16 cellular contexts compared by ENCODE assay signal in genomic region chr11:2766166-2766565, GRCh38.
"Had no signal": no experiment of that assay in that cellular context is flagged by ENCODE, and none has a peak within 500 bp of the region (broad histone marks: within the 10 kb centered on the region; RNA-seq: fewer than 3 reads in every experiment).

No MANE protein-coding gene starts in this region.

- H3K36me3 ChIP-seq: neural progenitor cell, upper lobe of right lung had no signal

- H3K4me1 ChIP-seq: foreskin keratinocyte, neural progenitor cell, upper lobe of right lung had no signal

- H3K27me3 ChIP-seq: upper lobe of right lung had no signal

- H3K27me3 Mint-ChIP-seq: activated B cell treated with CpG ODN at 0.5 μM for 24 hours; activated naive CD8-positive, alpha-beta T cell treated with anti-CD3 and anti-CD28 coated beads for 36 hours; activated T-helper 17 cell treated with anti-CD3 and anti-CD28 coated beads, Interleukin-2, amount 50 U/mL, for 72 hours; naive thymus-derived CD8-positive, alpha-beta T cell; T-helper 17 cell had no signal

- H2AFZ ChIP-seq: neural progenitor cell had no signal

- H3K27ac Mint-ChIP-seq: activated B cell treated with CpG ODN at 0.5 μM for 24 hours; activated naive CD8-positive, alpha-beta T cell treated with anti-CD3 and anti-CD28 coated beads for 36 hours; activated T-helper 17 cell treated with anti-CD3 and anti-CD28 coated beads, Interleukin-2, amount 50 U/mL, for 72 hours; naive thymus-derived CD8-positive, alpha-beta T cell; neural progenitor cell; T-helper 17 cell had no signal

- DNase-seq: activated B cell treated with CpG ODN at 0.5 μM for 24 hours; activated CD4-positive, alpha-beta T cell treated with anti-CD3 and anti-CD28 coated beads for 4 hours; activated naive CD4-positive, alpha-beta T cell treated with Interleukin-2 at 50 U/mL for 16 hours; activated naive CD8-positive, alpha-beta T cell treated with anti-CD3 and anti-CD28 coated beads for 36 hours; cortex of kidney; erythroblast; foreskin keratinocyte; stimulated activated CD4-positive, alpha-beta T cell treated with anti-CD3 and anti-CD28 coated beads, Interleukin-4, amount 100 ng/mL, for 1 hour; stimulated activated naive CD4-positive, alpha-beta T cell; SW 1271; upper lobe of right lung had no signal

- H3K9me3 ChIP-seq: upper lobe of right lung had no signal

- H3K4me1 Mint-ChIP-seq: activated B cell treated with CpG ODN at 0.5 μM for 24 hours; activated naive CD8-positive, alpha-beta T cell treated with anti-CD3 and anti-CD28 coated beads for 36 hours; activated T-helper 17 cell treated with anti-CD3 and anti-CD28 coated beads, Interleukin-2, amount 50 U/mL, for 72 hours; neural progenitor cell had no signal

- H3K4me3 Mint-ChIP-seq: activated B cell treated with CpG ODN at 0.5 μM for 24 hours; activated naive CD8-positive, alpha-beta T cell treated with anti-CD3 and anti-CD28 coated beads for 36 hours; activated T-helper 17 cell treated with anti-CD3 and anti-CD28 coated beads, Interleukin-2, amount 50 U/mL, for 72 hours; naive thymus-derived CD8-positive, alpha-beta T cell; neural progenitor cell; T-helper 17 cell had no signal

- H3K9me3 Mint-ChIP-seq: activated T-helper 17 cell treated with anti-CD3 and anti-CD28 coated beads, Interleukin-2, amount 50 U/mL, for 72 hours; neural progenitor cell had no signal

- H3K36me3 Mint-ChIP-seq: neural progenitor cell had no signal

- H3K4me2 ChIP-seq: neural progenitor cell had no signal

- H3K4me3 ChIP-seq: neural progenitor cell, SK-N-MC, upper lobe of right lung had no signal

- H3K9ac ChIP-seq: neural progenitor cell had no signal

- ATAC-seq: activated T-helper 17 cell treated with anti-CD3 and anti-CD28 coated beads, Interleukin-2, amount 50 U/mL, for 72 hours; foreskin keratinocyte; naive thymus-derived CD8-positive, alpha-beta T cell; T-helper 17 cell; upper lobe of right lung had no signal

- H3K27ac ChIP-seq: foreskin keratinocyte, neural progenitor cell, SK-N-MC, upper lobe of right lung had no signal
